15 cellular contexts compared by ENCODE assay signal in the genomic region with DNA sequence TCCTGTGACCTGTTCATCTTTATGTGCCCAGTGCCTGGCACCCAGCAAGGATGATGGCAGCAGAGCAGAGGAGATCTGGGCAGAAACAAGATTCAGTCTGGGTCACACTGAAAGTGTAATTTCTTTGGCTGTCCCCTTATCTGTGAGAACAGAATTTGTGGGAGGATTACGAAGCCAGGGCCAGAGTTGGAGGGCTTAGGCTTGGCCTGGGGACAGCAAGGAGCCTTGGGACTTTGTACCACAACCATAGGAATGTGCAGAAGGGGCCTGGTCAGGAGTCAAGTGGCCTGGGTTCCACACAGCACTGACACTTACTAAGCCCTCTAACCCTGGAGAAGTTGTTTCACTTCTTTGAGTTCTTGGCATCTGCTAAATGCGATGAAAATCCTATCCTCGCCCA. TPM values are rescaled to one million over a fixed set of nuclear protein-coding genes. Genes with fewer than 3 reads are reported as not detected.
DNase-seq lines count a peak whose midpoint lies in the region; ATAC-seq and TF ChIP-seq lines count a peak whose summit lies in the region.
"Had no signal": no experiment of that assay in that cellular context is flagged by ENCODE, and none has a peak within 500 bp of the region (broad histone marks: within the 10 kb centered on the region; RNA-seq: fewer than 3 reads in every experiment).

No MANE protein-coding gene starts in this region.

- no peaks in the 10 kb centered on the region for H3K9me3 ChIP-seq in smooth muscle cell (replicated peaks; ENCODE audit: low read depth)
- H3K9me3 ChIP-seq: Caco-2, HAP-1 had no signal

- H4K20me1 ChIP-seq in smooth muscle cell (ENCODE audit: low read depth): no peaks in the 10 kb centered on the region

- no peak overlapping the region for H3K4me3 Mint-ChIP-seq in activated T-cell treated with anti-CD3 and anti-CD28 coated beads, Interleukin-2, amount 50 U/mL, for 24 hours
- no peak overlapping the region for H3K4me3 Mint-ChIP-seq in stimulated activated naive CD8-positive, alpha-beta T cell treated with anti-CD3 and anti-CD28 coated beads, Interleukin-15, Interleukin-2, amounts not matched to agents 100 ng/mL and 50 ng/mL, for 24 hours
- no peak overlapping the region for H3K4me3 Mint-ChIP-seq in stimulated activated naive CD8-positive, alpha-beta T cell treated with anti-CD3 and anti-CD28 coated beads, Interleukin-15, amount 100 ng/mL, for 72 hours
- no peak overlapping the region for H3K4me3 Mint-ChIP-seq in endothelial cell (ENCODE audit: unreplicated experiment)
- H3K4me3 Mint-ChIP-seq: CD14-positive monocyte; CD8-positive, alpha-beta memory T cell had no signal

- no peak overlapping the region for H3K4me2 ChIP-seq in smooth muscle cell

- H3K9me3 Mint-ChIP-seq in activated T-cell treated with anti-CD3 and anti-CD28 coated beads, Interleukin-2, amount 50 U/mL, for 24 hours: no peaks in the 10 kb centered on the region
- H3K9me3 Mint-ChIP-seq in stimulated activated naive CD8-positive, alpha-beta T cell treated with anti-CD3 and anti-CD28 coated beads, Interleukin-15, Interleukin-2, amounts not matched to agents 100 ng/mL and 50 ng/mL, for 24 hours: no peaks in the 10 kb centered on the region
- H3K9me3 Mint-ChIP-seq in stimulated activated naive CD8-positive, alpha-beta T cell treated with anti-CD3 and anti-CD28 coated beads, Interleukin-15, amount 100 ng/mL, for 72 hours: no peaks in the 10 kb centered on the region
- no peaks in the 10 kb centered on the region for H3K9me3 Mint-ChIP-seq in endothelial cell (ENCODE audit: unreplicated experiment)
- H3K9me3 Mint-ChIP-seq: CD14-positive monocyte; CD8-positive, alpha-beta memory T cell had no signal

- H3K4me1 ChIP-seq in smooth muscle cell (ENCODE audit: low read depth): no peaks in the 10 kb centered on the region
- H3K4me1 ChIP-seq: Caco-2, HAP-1 had no signal

- 91% methylated on average over 3 of the region's 3 CpGs for WGBS in smooth muscle cell (ENCODE audit: low lambda C conversion rate)

- peaks cover 4% of the 10 kb centered on the region for H3K4me1 Mint-ChIP-seq in activated T-cell treated with anti-CD3 and anti-CD28 coated beads, Interleukin-2, amount 50 U/mL, for 24 hours (ENCODE audit: low read depth)
- no peaks in the 10 kb centered on the region for H3K4me1 Mint-ChIP-seq in stimulated activated naive CD8-positive, alpha-beta T cell treated with anti-CD3 and anti-CD28 coated beads, Interleukin-15, Interleukin-2, amounts not matched to agents 100 ng/mL and 50 ng/mL, for 24 hours (ENCODE audit: low read depth)
- H3K4me1 Mint-ChIP-seq in stimulated activated naive CD8-positive, alpha-beta T cell treated with anti-CD3 and anti-CD28 coated beads, Interleukin-15, amount 100 ng/mL, for 72 hours: peaks cover 12% of the 10 kb centered on the region
- peaks cover 3% of the 10 kb centered on the region for H3K4me1 Mint-ChIP-seq in endothelial cell (ENCODE audit: unreplicated experiment)

- no peaks in the 10 kb centered on the region for H3K27me3 ChIP-seq in smooth muscle cell (ENCODE audit: low read depth)

- H3K27ac ChIP-seq in smooth muscle cell (ENCODE audit: low read depth): no peak overlapping the region
- H3K27ac ChIP-seq: 22Rv1 had no signal

- H3K36me3 ChIP-seq in smooth muscle cell (ENCODE audit: low read depth): no peaks in the 10 kb centered on the region

- no peaks in the 10 kb centered on the region for H3K27me3 Mint-ChIP-seq in activated T-cell treated with anti-CD3 and anti-CD28 coated beads, Interleukin-2, amount 50 U/mL, for 24 hours
- H3K27me3 Mint-ChIP-seq in stimulated activated naive CD8-positive, alpha-beta T cell treated with anti-CD3 and anti-CD28 coated beads, Interleukin-15, Interleukin-2, amounts not matched to agents 100 ng/mL and 50 ng/mL, for 24 hours: no peaks in the 10 kb centered on the region
- H3K27me3 Mint-ChIP-seq in stimulated activated naive CD8-positive, alpha-beta T cell treated with anti-CD3 and anti-CD28 coated beads, Interleukin-15, amount 100 ng/mL, for 72 hours: no peaks in the 10 kb centered on the region
- peaks cover 3% of the 10 kb centered on the region for H3K27me3 Mint-ChIP-seq in endothelial cell (ENCODE audit: unreplicated experiment)
- H3K27me3 Mint-ChIP-seq: CD8-positive, alpha-beta memory T cell had no signal

- no peak overlapping the region for H2AFZ ChIP-seq in smooth muscle cell (ENCODE audit: low read depth)

- no peak for DNase-seq in activated T-cell treated with anti-CD3 and anti-CD28 coated beads, Interleukin-2, amount 50 U/mL, for 24 hours
- no peak for DNase-seq in activated T-cell treated with anti-CD3 and anti-CD28 coated beads, Interleukin-2, amount 50 U/mL, for 1 hour
- no peak for DNase-seq in stimulated activated naive CD8-positive, alpha-beta T cell treated with anti-CD3 and anti-CD28 coated beads, Interleukin-15, amount 100 ng/mL, for 72 hours
- no peak for DNase-seq in endothelial cell (ENCODE audit: low spot score)
- no peak for DNase-seq in middle frontal gyrus (ENCODE audit: extremely low spot score, low spot score)
- no peak for DNase-seq in smooth muscle cell (lab: John Stamatoyannopoulos, UW; ENCODE audit: unreplicated experiment)
- DNase-seq: Caco-2; CD8-positive, alpha-beta memory T cell; DND-41; GDM1 had no signal

- peak overlapping the region; percentile 65 for H3K27ac Mint-ChIP-seq in activated T-cell treated with anti-CD3 and anti-CD28 coated beads, Interleukin-2, amount 50 U/mL, for 24 hours
- H3K27ac Mint-ChIP-seq in stimulated activated naive CD8-positive, alpha-beta T cell treated with anti-CD3 and anti-CD28 coated beads, Interleukin-15, Interleukin-2, amounts not matched to agents 100 ng/mL and 50 ng/mL, for 24 hours: peak overlapping the region; percentile 12
- no peak overlapping the region for H3K27ac Mint-ChIP-seq in stimulated activated naive CD8-positive, alpha-beta T cell treated with anti-CD3 and anti-CD28 coated beads, Interleukin-15, amount 100 ng/mL, for 72 hours
- H3K27ac Mint-ChIP-seq in endothelial cell (ENCODE audit: unreplicated experiment): peak overlapping the region; percentile 24

- no peak for ATAC-seq in stimulated activated naive CD8-positive, alpha-beta T cell treated with anti-CD3 and anti-CD28 coated beads, Interleukin-15, amount 100 ng/mL, for 72 hours
- no peak for ATAC-seq in esophagus mucosa

- H3K79me2 ChIP-seq in smooth muscle cell (ENCODE audit: low read depth): no peaks in the 10 kb centered on the region

- no peak overlapping the region for H3K4me3 ChIP-seq in smooth muscle cell
- H3K4me3 ChIP-seq: HAP-1 had no signal

- no peak overlapping the region for H3K9ac ChIP-seq in smooth muscle cell (ENCODE audit: low read depth)

- TF ChIP-seq CTCF in endothelial cell (IDR thresholded peaks at IDR 0.05; ENCODE audit: unreplicated experiment) (no peak), smooth muscle cell (IDR thresholded peaks at IDR 0.05; ENCODE audit: borderline replicate concordance, insufficient read depth, poor library complexity, severe bottlenecking) (no peak)

- no peaks in the 10 kb centered on the region for H3F3A ChIP-seq in smooth muscle cell (ENCODE audit: low read depth)

- peaks cover 68% of the 10 kb centered on the region for H3K36me3 Mint-ChIP-seq in activated T-cell treated with anti-CD3 and anti-CD28 coated beads, Interleukin-2, amount 50 U/mL, for 24 hours (ENCODE audit: low read depth)
- H3K36me3 Mint-ChIP-seq in stimulated activated naive CD8-positive, alpha-beta T cell treated with anti-CD3 and anti-CD28 coated beads, Interleukin-15, Interleukin-2, amounts not matched to agents 100 ng/mL and 50 ng/mL, for 24 hours (ENCODE audit: low read depth): peaks cover 37% of the 10 kb centered on the region
- H3K36me3 Mint-ChIP-seq in endothelial cell (ENCODE audit: low read depth, unreplicated experiment): peaks cover 17% of the 10 kb centered on the region

RNA-seq across cellular contexts. Expression of a gene that starts 12.8 kb away (rescaled TPM):
- 26.7 TPM for total RNA-seq in endothelial cell (ENCODE audit: unreplicated experiment)
- total RNA-seq in esophagus mucosa: 55.6 TPM
- total RNA-seq in smooth muscle cell: 6.0 and 6.7 TPM in 2 replicates
- polyA plus RNA-seq in smooth muscle cell: 31.2 and 40.2 TPM in 2 replicates

RNA-seq across cellular contexts. Expression of a gene that starts 32.2 kb away (rescaled TPM):
- 82.1 TPM for total RNA-seq in endothelial cell (ENCODE audit: unreplicated experiment)
- total RNA-seq in esophagus mucosa: 9.2 TPM
- 39.1 and 41.9 TPM in 2 replicates for total RNA-seq in smooth muscle cell
- polyA plus RNA-seq in smooth muscle cell: 40.5 and 44.1 TPM in 2 replicates

RNA-seq across cellular contexts. Expression of a gene that starts 37.9 kb away (rescaled TPM):
- total RNA-seq in endothelial cell (ENCODE audit: unreplicated experiment) (49.8 TPM), esophagus mucosa (17.3 TPM), smooth muscle cell (18.4 and 20.3 TPM in 2 replicates)
- polyA plus RNA-seq in smooth muscle cell: 27.9 and 30.0 TPM in 2 replicates

RNA-seq across cellular contexts. Expression of a gene that starts 46.9 kb away (rescaled TPM):
- total RNA-seq in endothelial cell (ENCODE audit: unreplicated experiment): 915 TPM
- total RNA-seq in esophagus mucosa: 68.0 TPM
- 207 and 216 TPM in 2 replicates for total RNA-seq in smooth muscle cell
- polyA plus RNA-seq in smooth muscle cell: 214 and 249 TPM in 2 replicates

RNA-seq across cellular contexts. Expression of a gene that starts 50.8 kb away (rescaled TPM):
- total RNA-seq in endothelial cell (ENCODE audit: unreplicated experiment) (48.3 TPM), esophagus mucosa (74.5 TPM), smooth muscle cell (41.6 and 46.3 TPM in 2 replicates)
- polyA plus RNA-seq in smooth muscle cell: 115 and 116 TPM in 2 replicates

Comparison
In these comparisons a context has a peak if more than half of its experiments do, and no peak if none do; other contexts are left out.
1. H3K27ac Mint-ChIP-seq: peak in activated T-cell treated with anti-CD3 and anti-CD28 coated beads, Interleukin-2, amount 50 U/mL, for 24 hours (single experiment), stimulated activated naive CD8-positive, alpha-beta T cell treated with anti-CD3 and anti-CD28 coated beads, Interleukin-15, Interleukin-2, amounts not matched to agents 100 ng/mL and 50 ng/mL, for 24 hours (single experiment) and endothelial cell (single experiment); none in stimulated activated naive CD8-positive, alpha-beta T cell treated with anti-CD3 and anti-CD28 coated beads, Interleukin-15, amount 100 ng/mL, for 72 hours (0 of 2).